In genomic region chr18:79983253-79983652, GRCh38 we compare ENCODE assay signal across 16 cellular contexts. TPM values are rescaled to one million over a fixed set of nuclear protein-coding genes. Genes with fewer than 3 reads are reported as not detected.
DNase-seq lines count a peak whose midpoint lies in the region; ATAC-seq, FAIRE-seq and TF ChIP-seq lines count a peak whose summit lies in the region.
"Had no signal": no experiment of that assay in that cellular context is flagged by ENCODE, and none has a peak within 500 bp of the region (broad histone marks: within the 10 kb centered on the region; RNA-seq: fewer than 3 reads in every experiment).

No MANE protein-coding gene starts in this region.

- H3K27me3 Mint-ChIP-seq in activated T-cell treated with anti-CD3 and anti-CD28 coated beads, Interleukin-2, amount 50 U/mL, for 24 hours, result no peaks in the 10 kb centered on the region
- H3K27me3 Mint-ChIP-seq: activated naive CD4-positive, alpha-beta T cell treated with anti-CD3 and anti-CD28 coated beads, Interleukin-2, amount 10 ng/mL, durations not matched to agents 7 days and 5 days had no signal

- in situ Hi-C loops in K562 (cut with MboI), result no loop called here

- no peak for TF ChIP-seq EP300 in K562 (IDR thresholded peaks at IDR 0.05; ENCODE audit: low read length)

- no peak overlapping the region for H3K4me3 ChIP-seq in K562
- H3K4me3 ChIP-seq in thyroid gland (replicated peaks in 1 of 3), result no peak overlapping the region
- H3K4me3 ChIP-seq: gastroesophageal sphincter, neural progenitor cell, right lobe of liver, tibial artery had no signal

- H3K4me2 ChIP-seq in K562 (ENCODE audit: insufficient read depth, low read length), result peak overlapping the region; percentile 25; the same call in 1 of the 2 replicates
- H3K4me2 ChIP-seq: neural progenitor cell had no signal

- H3K36me3 ChIP-seq in K562 (ENCODE audit: control insufficient read depth, insufficient read depth, low read length) (peaks cover 62% of the 10 kb centered on the region), thyroid gland (peaks cover 0 to 4% of the 10 kb centered on the region in 2 donors)
- H3K36me3 ChIP-seq: neural progenitor cell had no signal

- no peak for DNase-seq in activated T-cell treated with anti-CD3 and anti-CD28 coated beads, Interleukin-2, amount 50 U/mL, for 24 hours
- DNase-seq in activated T-cell treated with anti-CD3 and anti-CD28 coated beads for 4 hours (no peak), K562 (ENCODE audit: extremely low read depth in 1 of 4, low spot score in 3 of 4) (no peak), left colon (no peak), thyroid gland (peak; percentile 43 to 47), dedifferentiated amniotic fluid mesenchymal stem cell (ENCODE audit: extremely low spot score) (no peak)
- DNase-seq: Caco-2, H7, right lobe of liver, tibial artery had no signal

- H3K4me1 Mint-ChIP-seq in activated T-cell treated with anti-CD3 and anti-CD28 coated beads, Interleukin-2, amount 50 U/mL, for 24 hours (ENCODE audit: low read depth), result peaks cover 78% of the 10 kb centered on the region

- no peak overlapping the region for H2AFZ ChIP-seq in K562 (ENCODE audit: low read depth, low read length)
- H2AFZ ChIP-seq: neural progenitor cell had no signal

- no peak overlapping the region for H3K4me3 Mint-ChIP-seq in activated T-cell treated with anti-CD3 and anti-CD28 coated beads, Interleukin-2, amount 50 U/mL, for 24 hours
- H3K4me3 Mint-ChIP-seq: activated naive CD4-positive, alpha-beta T cell treated with anti-CD3 and anti-CD28 coated beads, Interleukin-2, amount 10 ng/mL, durations not matched to agents 7 days and 5 days; neural progenitor cell had no signal

- peaks cover 28% of the 10 kb centered on the region for H4K20me1 ChIP-seq in K562 (replicated peaks; ENCODE audit: control insufficient read depth, insufficient read depth, low read length)

- POLR2A ChIA-PET in K562 (lab: Yijun Ruan, JAX), result interaction anchor here (0.6 to 0.8 kb wide), 2 partner anchors 17 to 22 kb away, joined by 3 to 6 read pairs; no protein-coding TSS in a partner anchor

- TF ChIP-seq CTCF in K562 (IDR thresholded peaks at IDR 0.05 in 2 of 3, conservative IDR thresholded peaks at IDR 0.05 in 1 of 3; ENCODE audit: insufficient read depth in 2 of 3, low read depth in 1 of 3, low read length in 3 of 3), result no peak
- TF ChIP-seq CTCF in thyroid gland (IDR thresholded peaks at IDR 0.05), result no peak

- no peaks in the 10 kb centered on the region for H3K9me3 ChIP-seq in K562 (replicated peaks; ENCODE audit: control insufficient read depth, insufficient read depth, low read depth, low read length)
- no peaks in the 10 kb centered on the region for H3K9me3 ChIP-seq in thyroid gland
- H3K9me3 ChIP-seq: Caco-2, gastroesophageal sphincter, right lobe of liver, tibial artery had no signal

- no peaks in the 10 kb centered on the region for H3K27me3 ChIP-seq in K562 (ENCODE audit: control insufficient read depth in 2 of 2, insufficient read depth in 2 of 2, low read length in 2 of 2)
- no peaks in the 10 kb centered on the region for H3K27me3 ChIP-seq in thyroid gland
- H3K27me3 ChIP-seq: gastroesophageal sphincter, neural progenitor cell, right lobe of liver, tibial artery had no signal

- peak overlapping the region; percentile 72 for H3K27ac Mint-ChIP-seq in activated T-cell treated with anti-CD3 and anti-CD28 coated beads, Interleukin-2, amount 50 U/mL, for 24 hours

- no peak for TF ChIP-seq RAD21 in K562 (CRISPR knock-in tag; conservative IDR thresholded peaks at IDR 0.05 in 1 of 2, IDR thresholded peaks at IDR 0.05 in 1 of 2)

- FAIRE-seq in K562 (lab: Jason Lieb, UNC), result no peak

- no TSS peak for BruUV-seq in K562 (replicated peaks; lab: Mats Ljungman, UMichigan)

- H3K27ac ChIP-seq in K562 (ENCODE audit: extremely low read depth, low read depth, low read length) (peak overlapping the region; percentile 36; the same call in 2 of the 3 replicates), thyroid gland (peak overlapping the region; percentile 52 to 79 (median 60))
- H3K27ac ChIP-seq: gastroesophageal sphincter, neural progenitor cell, right lobe of liver, tibial artery had no signal

- H3K36me3 Mint-ChIP-seq in activated T-cell treated with anti-CD3 and anti-CD28 coated beads, Interleukin-2, amount 50 U/mL, for 24 hours (ENCODE audit: low read depth), result peaks cover 82% of the 10 kb centered on the region

- CTCF ChIA-PET in K562 (lab: Yijun Ruan, JAX; ENCODE audit: low intra/inter-chr PET ratio), result no interaction called here

- no peak overlapping the region for H3K9ac ChIP-seq in K562 (ENCODE audit: insufficient read depth in 1 of 2, low read depth in 2 of 2, low read length in 2 of 2)
- H3K9ac ChIP-seq: neural progenitor cell had no signal

- intact Hi-C loops in K562 (cut with micrococcal nuclease), result no loop called here
- intact Hi-C loops in left colon (cut with DNase I, micrococcal nuclease), result no loop called here
- intact Hi-C loops in thyroid gland (cut with DNase I), result no loop called here

- WGBS in K562 (ENCODE audit: insufficient coverage, low coverage, missing lambda C conversion rate), result 85% methylated on average over 4 of the region's 4 CpGs
- 72 to 81% methylated on average over 4 of the region's 4 CpGs for WGBS in thyroid gland, 2 donors

- no peaks in the 10 kb centered on the region for H3K9me3 Mint-ChIP-seq in activated T-cell treated with anti-CD3 and anti-CD28 coated beads, Interleukin-2, amount 50 U/mL, for 24 hours
- H3K9me3 Mint-ChIP-seq: activated naive CD4-positive, alpha-beta T cell treated with anti-CD3 and anti-CD28 coated beads, Interleukin-2, amount 10 ng/mL, durations not matched to agents 7 days and 5 days; neural progenitor cell had no signal

- H3K4me1 ChIP-seq in K562 (replicated peaks in 1 of 2; ENCODE audit: control insufficient read depth in 2 of 2, insufficient read depth in 2 of 2, low read length in 2 of 2) (peaks cover 17 to 22% of the 10 kb centered on the region in 2 experiments; a peak in 4 of 5 replicates), thyroid gland (peaks cover 31% of the 10 kb centered on the region in 2 donors)
- H3K4me1 ChIP-seq: Caco-2 had no signal

- ATAC-seq in K562 (no peak), left colon (peak; percentile 15), HG02610 (IDR thresholded peaks at IDR 0.05; ENCODE audit: unreplicated experiment) (no peak), HG02970 (IDR thresholded peaks at IDR 0.05; ENCODE audit: low FRiP score, unreplicated experiment) (no peak)
- ATAC-seq: gastroesophageal sphincter, Panc1 had no signal

- H3K9me1 ChIP-seq in K562 (ENCODE audit: control insufficient read depth, insufficient read depth, low read length), result peaks cover 7% of the 10 kb centered on the region

- no peak for TF ChIP-seq POLR2A in K562 (conservative IDR thresholded peaks at IDR 0.05)
- no peak for TF ChIP-seq POLR2A in thyroid gland (IDR thresholded peaks at IDR 0.05)

- peaks cover 100% of the 10 kb centered on the region for H3K79me2 ChIP-seq in K562 (ENCODE audit: control insufficient read depth, insufficient read depth, low read length)

RNA-seq across cellular contexts. Expression of gene TXNL4A, which starts 5.1 kb away (rescaled TPM):
- 25.7 and 39.5 TPM in 2 replicates for total RNA-seq in K562 (2011; cell fraction: chromatin; rRNA removed; ENCODE audit: low replicate concordance)
- 17.0 and 20.5 TPM in 2 replicates for total RNA-seq in K562 (2011; cell fraction: nucleolus; rRNA removed)
- total RNA-seq in K562 (2011; cell fraction: nucleoplasm; rRNA removed), result 29.1 and 53.2 TPM in 2 replicates
- total RNA-seq in K562 (2014; rRNA removed), result 68.7 and 78.9 TPM in 2 replicates
- 85.5 and 87.5 TPM in 2 replicates for total RNA-seq in K562 (2014; rRNA removed; fragmentation: Illumina TruSeq; extraction: Trizol)
- total RNA-seq in K562 (2015; rRNA removed; fragmentation: Illumina TruSeq; extraction: Trizol), result 86.1 and 98.0 TPM in 2 replicates
- 132 and 139 TPM in 2 replicates for total RNA-seq in K562 (2021)
- polyA plus RNA-seq in K562 (2011; rRNA removed), result 105 and 124 TPM in 2 replicates
- 110 and 120 TPM in 2 replicates for polyA plus RNA-seq in K562 (2011; cell fraction: cytosol; rRNA removed)
- 47.8 and 53.9 TPM in 2 replicates for polyA plus RNA-seq in K562 (2011; cell fraction: nucleus; rRNA removed)
- 78.8 and 97.0 TPM in 2 replicates for polyA plus RNA-seq in K562 (2012)
- 46.5 and 49.6 TPM in 2 replicates for polyA plus RNA-seq in K562 (2014; fragmentation: Illumina TruSeq; extraction: Trizol)
- polyA plus RNA-seq in K562 (2014; fragmentation: Nextera tagmentation; extraction: Ambion mirVana), result 10 to 100 TPM; 27.0 to 51.2 TPM
- polyA plus RNA-seq in K562 (2014; rRNA removed), result 92.3 and 98.7 TPM in 2 replicates
- polyA minus RNA-seq in K562 (2011; rRNA and poly(A)+ RNA removed), result 41.9 and 67.5 TPM in 2 replicates
- 50.7 and 54.0 TPM in 2 replicates for polyA minus RNA-seq in K562 (2011; cell fraction: cytosol; rRNA and poly(A)+ RNA removed)
- polyA minus RNA-seq in K562 (2011; cell fraction: nucleus; rRNA and poly(A)+ RNA removed), result 5.0 and 14.0 TPM in 2 replicates
- total RNA-seq in left colon, result 10 to 100 TPM; 72.6 to 96.2 TPM
- total RNA-seq in thyroid gland, result 10 to 100 TPM; 22.9 to 37.4 (median 30.2) TPM

RNA-seq across cellular contexts. Expression of gene HSBP1L1, which starts 18.8 kb away (rescaled TPM):
- not detected in 2 replicates for total RNA-seq in K562 (2011; cell fraction: chromatin; rRNA removed; ENCODE audit: low replicate concordance)
- not detected in 2 replicates for total RNA-seq in K562 (2011; cell fraction: nucleolus; rRNA removed)
- not detected in 2 replicates for total RNA-seq in K562 (2011; cell fraction: nucleoplasm; rRNA removed)
- total RNA-seq in K562 (2014; rRNA removed), result not detected in 2 replicates
- total RNA-seq in K562 (2014; rRNA removed; fragmentation: Illumina TruSeq; extraction: Trizol), result not detected in 2 replicates
- total RNA-seq in K562 (2015; rRNA removed; fragmentation: Illumina TruSeq; extraction: Trizol), result not detected in 2 replicates
- total RNA-seq in K562 (2021), result not detected in 2 replicates
- polyA plus RNA-seq in K562 (2011; rRNA removed), result not detected in 2 replicates
- not detected in 2 replicates for polyA plus RNA-seq in K562 (2011; cell fraction: cytosol; rRNA removed)
- not detected in 2 replicates for polyA plus RNA-seq in K562 (2011; cell fraction: nucleus; rRNA removed)
- polyA plus RNA-seq in K562 (2012), result 0.91 and 1.2 TPM in 2 replicates
- polyA plus RNA-seq in K562 (2014; fragmentation: Illumina TruSeq; extraction: Trizol), result not detected in 2 replicates
- under 1 TPM; 0.24 to 0.36 TPM for polyA plus RNA-seq in K562 (2014; fragmentation: Nextera tagmentation; extraction: Ambion mirVana)
- not detected in 2 replicates for polyA plus RNA-seq in K562 (2014; rRNA removed)
- not detected in 2 replicates for polyA minus RNA-seq in K562 (2011; rRNA and poly(A)+ RNA removed)
- not detected in 2 replicates for polyA minus RNA-seq in K562 (2011; cell fraction: cytosol; rRNA and poly(A)+ RNA removed)
- not detected in 2 replicates for polyA minus RNA-seq in K562 (2011; cell fraction: nucleus; rRNA and poly(A)+ RNA removed)
- total RNA-seq in left colon, result 10 to 100 TPM; 42.4 to 77.8 TPM
- total RNA-seq in thyroid gland, result 10 to 100 TPM; 25.7 to 51.8 (median 39.6) TPM

RNA-seq across cellular contexts. Expression of gene SLC66A2, which starts 31.8 kb away (rescaled TPM):
- 7.5 and 14.8 TPM in 2 replicates for total RNA-seq in K562 (2011; cell fraction: chromatin; rRNA removed; ENCODE audit: low replicate concordance)
- total RNA-seq in K562 (2011; cell fraction: nucleolus; rRNA removed), result 18.7 and 18.8 TPM in 2 replicates
- 9.4 and 11.6 TPM in 2 replicates for total RNA-seq in K562 (2011; cell fraction: nucleoplasm; rRNA removed)
- total RNA-seq in K562 (2014; rRNA removed) (12.9 and 17.2 TPM in 2 replicates), K562 (2014; rRNA removed; fragmentation: Illumina TruSeq; extraction: Trizol) (1.1 and 1.9 TPM in 2 replicates), K562 (2015; rRNA removed; fragmentation: Illumina TruSeq; extraction: Trizol) (6.1 and 6.5 TPM in 2 replicates), K562 (2021) (17.2 and 17.5 TPM in 2 replicates), left colon (100 to 1,000 TPM in 1 of 2 donors, 10 to 100 TPM in 1; 59.4 to 119 TPM), thyroid gland (100 to 1,000 TPM in 2 of 4 donors, 10 to 100 TPM in 2; 93.5 to 193 (median 100) TPM)
- polyA plus RNA-seq in K562 (2011; rRNA removed) (5.3 and 5.6 TPM in 2 replicates), K562 (2014; fragmentation: Illumina TruSeq; extraction: Trizol) (3.3 and 8.6 TPM in 2 replicates), K562 (2014; fragmentation: Nextera tagmentation; extraction: Ambion mirVana) (under 1 TPM; 0.25 to 0.38 TPM), K562 (2014; rRNA removed) (12.7 and 17.7 TPM in 2 replicates)
- 8.8 and 27.2 TPM in 2 replicates for polyA plus RNA-seq in K562 (2011; cell fraction: cytosol; rRNA removed)
- polyA plus RNA-seq in K562 (2011; cell fraction: nucleus; rRNA removed), result 7.4 and 16.2 TPM in 2 replicates
- polyA plus RNA-seq in K562 (2012), result 9.1 and 10.4 TPM in 2 replicates
- 1.6 and 3.7 TPM in 2 replicates for polyA minus RNA-seq in K562 (2011; rRNA and poly(A)+ RNA removed)
- 5.3 and 6.8 TPM in 2 replicates for polyA minus RNA-seq in K562 (2011; cell fraction: cytosol; rRNA and poly(A)+ RNA removed)
- polyA minus RNA-seq in K562 (2011; cell fraction: nucleus; rRNA and poly(A)+ RNA removed), result 3.9 and 4.6 TPM in 2 replicates

RNA-seq across cellular contexts. Expression of gene RBFA, which starts 51.0 kb away (rescaled TPM):
- total RNA-seq in K562 (2011; cell fraction: chromatin; rRNA removed; ENCODE audit: low replicate concordance), result 107 and 110 TPM in 2 replicates
- 70.8 and 75.5 TPM in 2 replicates for total RNA-seq in K562 (2011; cell fraction: nucleolus; rRNA removed)
- 104 and 112 TPM in 2 replicates for total RNA-seq in K562 (2011; cell fraction: nucleoplasm; rRNA removed)
- total RNA-seq in K562 (2014; rRNA removed) (36.7 and 38.9 TPM in 2 replicates), K562 (2014; rRNA removed; fragmentation: Illumina TruSeq; extraction: Trizol) (21.1 and 24.5 TPM in 2 replicates), K562 (2015; rRNA removed; fragmentation: Illumina TruSeq; extraction: Trizol) (25.8 and 26.7 TPM in 2 replicates), K562 (2021) (28.4 and 28.8 TPM in 2 replicates), left colon (10 to 100 TPM; 14.9 to 16.4 TPM), thyroid gland (10 to 100 TPM; 23.5 to 36.5 (median 35.2) TPM)
- polyA plus RNA-seq in K562 (2011; rRNA removed) (24.7 and 28.7 TPM in 2 replicates), K562 (2014; fragmentation: Illumina TruSeq; extraction: Trizol) (26.0 and 28.2 TPM in 2 replicates), K562 (2014; fragmentation: Nextera tagmentation; extraction: Ambion mirVana) (1 to 10 TPM; 3.4 to 4.8 TPM), K562 (2014; rRNA removed) (36.1 and 41.9 TPM in 2 replicates)
- 17.9 and 18.9 TPM in 2 replicates for polyA plus RNA-seq in K562 (2011; cell fraction: cytosol; rRNA removed)
- polyA plus RNA-seq in K562 (2011; cell fraction: nucleus; rRNA removed), result 66.2 and 70.5 TPM in 2 replicates
- 17.3 and 24.4 TPM in 2 replicates for polyA plus RNA-seq in K562 (2012)
- polyA minus RNA-seq in K562 (2011; rRNA and poly(A)+ RNA removed), result 25.6 and 29.4 TPM in 2 replicates
- 6.5 and 7.3 TPM in 2 replicates for polyA minus RNA-seq in K562 (2011; cell fraction: cytosol; rRNA and poly(A)+ RNA removed)
- polyA minus RNA-seq in K562 (2011; cell fraction: nucleus; rRNA and poly(A)+ RNA removed), result 46.0 and 59.9 TPM in 2 replicates

Comparison
In these comparisons a context has a peak if more than half of its experiments do, and no peak if none do; other contexts are left out.
1. DNase-seq: peak in thyroid gland (2 of 2); none in activated T-cell treated with anti-CD3 and anti-CD28 coated beads, Interleukin-2, amount 50 U/mL, for 24 hours (single experiment), activated T-cell treated with anti-CD3 and anti-CD28 coated beads for 4 hours (single experiment), K562 (0 of 4), left colon (0 of 2) and dedifferentiated amniotic fluid mesenchymal stem cell (single experiment).
2. RNA of gene HSBP1L1, which starts 18.8 kb away (total RNA-seq): 42.4 to 77.8 TPM in left colon and 25.7 to 51.8 TPM in thyroid gland; not detected in K562; every median in the first group is over 10 times any median in the second.